In the genomic region with DNA sequence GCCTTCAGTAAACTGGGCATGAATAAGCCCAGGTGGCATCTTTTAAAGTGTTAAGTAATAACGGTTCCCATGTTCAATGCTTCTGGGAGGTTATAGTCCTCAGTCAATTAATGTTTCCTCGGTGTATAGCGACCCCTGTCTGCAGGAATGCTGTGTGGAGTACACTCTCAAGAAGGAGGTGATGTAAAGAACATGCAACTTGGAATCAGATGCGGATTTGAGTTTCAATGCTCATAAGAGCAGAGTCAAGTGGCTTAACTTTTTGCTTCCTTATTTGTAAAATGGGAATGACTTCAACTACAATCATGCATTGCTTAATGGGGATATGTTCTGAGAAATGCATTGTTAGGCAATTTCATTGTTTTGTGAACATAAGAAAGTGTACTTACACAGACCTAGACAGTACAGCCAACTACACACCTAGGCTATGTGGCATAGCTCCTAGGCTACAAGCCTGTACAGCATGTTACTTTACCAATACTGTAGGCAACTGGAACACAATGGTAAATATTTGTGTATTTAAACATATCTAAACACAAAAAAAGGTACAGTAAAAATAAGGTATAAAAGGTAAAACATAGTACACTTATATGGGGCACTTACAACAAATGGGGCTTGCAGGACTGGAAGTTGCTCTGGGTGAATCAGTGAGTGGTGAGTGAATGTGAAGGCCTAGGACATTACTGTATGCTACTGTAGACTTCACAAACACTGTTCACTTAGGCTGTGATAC, we compare ENCODE assay signal across 8 cellular contexts. TPM values are rescaled to one million over a fixed set of nuclear protein-coding genes. Genes with fewer than 3 reads are reported as not detected.
DNase-seq lines count a peak whose midpoint lies in the region; ATAC-seq, FAIRE-seq and TF ChIP-seq lines count a peak whose summit lies in the region.

No MANE protein-coding gene starts in this region.

- no peak overlapping the region for H3K4me3 ChIP-seq in gastroesophageal sphincter
- H3K4me3 ChIP-seq in trophoblast cell (ENCODE audit: low read depth, low read length): no peak overlapping the region
- no peak overlapping the region for H3K4me3 ChIP-seq in uterus

- H3K4ac ChIP-seq in trophoblast cell (ENCODE audit: low read depth, low read length): no peak overlapping the region

- H3K36me3 Mint-ChIP-seq in activated T-helper 17 cell treated with anti-CD3 and anti-CD28 coated beads, Interleukin-2, amount 50 U/mL, for 72 hours (ENCODE audit: low read depth): no peaks in the 10 kb centered on the region

- WGBS in gastroesophageal sphincter (ENCODE audit: low coverage in 1 of 2), 2 donors: 12 to 18% methylated on average over 4 of the region's 4 CpGs
- no CpG with 5 or more reads among the region's 4 CpGs for WGBS in trophoblast cell (ENCODE audit: extremely low coverage, insufficient coverage, insufficient read length)

- TF ChIP-seq EP300 in gastroesophageal sphincter (IDR thresholded peaks at IDR 0.05): no peak

- no peaks in the 10 kb centered on the region for H3K9me3 ChIP-seq in gastroesophageal sphincter
- H3K9me3 ChIP-seq in trophoblast cell (ENCODE audit: insufficient read depth, low read depth, low read length): no peaks in the 10 kb centered on the region
- H3K9me3 ChIP-seq in uterus: no peaks in the 10 kb centered on the region

- H4K91ac ChIP-seq in trophoblast cell (ENCODE audit: low read depth, low read length): no peak overlapping the region

- H4K8ac ChIP-seq in trophoblast cell (ENCODE audit: low read depth, low read length): no peak overlapping the region

- no peak overlapping the region for H3K18ac ChIP-seq in trophoblast cell (ENCODE audit: low read length)

- no peak overlapping the region for H2AK5ac ChIP-seq in trophoblast cell (ENCODE audit: low read length)

- no peak overlapping the region for H2BK120ac ChIP-seq in trophoblast cell (ENCODE audit: insufficient read depth, low read length, poor library complexity)

- DNase-seq in DMS153 (lab: John Stamatoyannopoulos, UW) (peak; percentile 2), HTR-8/SVneo (ENCODE audit: insufficient read length, low spot score) (peak; percentile 92), RPMI7951 (ENCODE audit: low read depth) (peak; percentile 71), trophoblast cell (peak; percentile 85 to 99), uterus (peak; percentile 49 to 67)

- H3K27me3 Mint-ChIP-seq in activated T-helper 17 cell treated with anti-CD3 and anti-CD28 coated beads, Interleukin-2, amount 50 U/mL, for 72 hours: peaks cover 9% of the 10 kb centered on the region

- no peak overlapping the region for H2BK5ac ChIP-seq in trophoblast cell (ENCODE audit: low read depth, low read length, poor library complexity)

- H3K79me2 ChIP-seq in trophoblast cell (ENCODE audit: control insufficient read depth, insufficient read depth, low read length, poor library complexity): no peaks in the 10 kb centered on the region

- no peaks in the 10 kb centered on the region for H3K4me1 Mint-ChIP-seq in activated T-helper 17 cell treated with anti-CD3 and anti-CD28 coated beads, Interleukin-2, amount 50 U/mL, for 72 hours

- H3K9ac ChIP-seq in trophoblast cell (ENCODE audit: low read length): no peak overlapping the region

- intact Hi-C loops in uterus (cut with DNase I; ENCODE audit: low total_unique reads): no loop called here

- H2BK12ac ChIP-seq in trophoblast cell (ENCODE audit: low read length): no peak overlapping the region

- H3K36me3 ChIP-seq in gastroesophageal sphincter (no peaks in the 10 kb centered on the region), trophoblast cell (ENCODE audit: control insufficient read depth in 1 of 2, insufficient read depth in 2 of 2, low read length in 2 of 2) (no peaks in the 10 kb centered on the region), uterus (no peaks in the 10 kb centered on the region)

- H3K9me3 Mint-ChIP-seq in activated T-helper 17 cell treated with anti-CD3 and anti-CD28 coated beads, Interleukin-2, amount 50 U/mL, for 72 hours: no peaks in the 10 kb centered on the region

- peak; percentile 98 for FAIRE-seq in HTR-8/SVneo (lab: Jason Lieb, UNC)

- H3K14ac ChIP-seq in trophoblast cell (ENCODE audit: low read length): no peak overlapping the region

- no peak overlapping the region for H4K12ac ChIP-seq in trophoblast cell (ENCODE audit: low read depth, low read length)

- H3K23ac ChIP-seq in trophoblast cell (ENCODE audit: low read length): no peak overlapping the region

- no peak overlapping the region for H3K4me2 ChIP-seq in trophoblast cell (ENCODE audit: low read length)

- no peak overlapping the region for H3K4me3 Mint-ChIP-seq in activated T-helper 17 cell treated with anti-CD3 and anti-CD28 coated beads, Interleukin-2, amount 50 U/mL, for 72 hours

- TF ChIP-seq POLR2A in gastroesophageal sphincter (IDR thresholded peaks at IDR 0.05): no peak
- TF ChIP-seq POLR2A in uterus (IDR thresholded peaks at IDR 0.05): no peak

- no peaks in the 10 kb centered on the region for H3K79me1 ChIP-seq in trophoblast cell (ENCODE audit: low read length)

- no peaks in the 10 kb centered on the region for H3K4me1 ChIP-seq in gastroesophageal sphincter
- H3K4me1 ChIP-seq in trophoblast cell (ENCODE audit: control insufficient read depth in 1 of 2, insufficient read depth in 2 of 2, low read length in 2 of 2): no peaks in the 10 kb centered on the region
- H3K4me1 ChIP-seq in uterus: no peaks in the 10 kb centered on the region

- H3K27me3 ChIP-seq in gastroesophageal sphincter (no peaks in the 10 kb centered on the region), trophoblast cell (ENCODE audit: insufficient read depth, low read length) (no peaks in the 10 kb centered on the region), uterus (no peaks in the 10 kb centered on the region)

- H2AFZ ChIP-seq in trophoblast cell (ENCODE audit: insufficient read depth, low read length, poor library complexity): no peak overlapping the region

- no peak overlapping the region for H3K27ac Mint-ChIP-seq in activated T-helper 17 cell treated with anti-CD3 and anti-CD28 coated beads, Interleukin-2, amount 50 U/mL, for 72 hours

- H3K27ac ChIP-seq in gastroesophageal sphincter (no peak overlapping the region), trophoblast cell (ENCODE audit: low read depth, low read length) (no peak overlapping the region), uterus (no peak overlapping the region)

- TF ChIP-seq CTCF in gastroesophageal sphincter (IDR thresholded peaks at IDR 0.05): peak; percentile 49 to 74 (median 65)
- TF ChIP-seq CTCF in uterus (IDR thresholded peaks at IDR 0.05): peak; percentile 65 to 74 (median 72)

- peak; percentile 88 for ATAC-seq in GM21381 (IDR thresholded peaks at IDR 0.05; ENCODE audit: unreplicated experiment)
- peak; percentile 96 for ATAC-seq in activated T-helper 17 cell treated with anti-CD3 and anti-CD28 coated beads, Interleukin-2, amount 50 U/mL, for 72 hours (replicated peaks)
- peak; percentile 64 for ATAC-seq in gastroesophageal sphincter

RNA-seq across cellular contexts. Expression of a gene that starts 6.7 kb away (rescaled TPM):
- total RNA-seq in RPMI7951 (2014; rRNA removed; shearing (Covaris generic)): 51.0 and 62.5 TPM in 2 replicates
- total RNA-seq in activated T-helper 17 cell treated with anti-CD3 and anti-CD28 coated beads, Interleukin-2, amount 50 U/mL, for 72 hours: 10 to 100 TPM; 33.9 to 54.0 TPM
- total RNA-seq in gastroesophageal sphincter (10 to 100 TPM; 36.6 to 52.3 (median 48.8) TPM), uterus (10 to 100 TPM; 40.9 to 66.9 (median 55.9) TPM)
- 32.4 and 34.5 TPM in 2 replicates for polyA plus RNA-seq in trophoblast cell (2013)

RNA-seq across cellular contexts. Expression of a gene that starts 7.6 kb away (rescaled TPM):
- 1.4 and 1.6 TPM in 2 replicates for total RNA-seq in RPMI7951 (2014; rRNA removed; shearing (Covaris generic))
- under 1 TPM in 1 of 2 donors, not detected in 1; 0.24 TPM for total RNA-seq in activated T-helper 17 cell treated with anti-CD3 and anti-CD28 coated beads, Interleukin-2, amount 50 U/mL, for 72 hours
- 1 to 10 TPM in 3 of 4 donors, under 1 TPM in 1; 0.40 to 2.5 (median 1.3) TPM for total RNA-seq in gastroesophageal sphincter
- 1.7 and 2.1 TPM in 2 replicates for polyA plus RNA-seq in trophoblast cell (2013)
- 1 to 10 TPM in 2 of 4 donors, under 1 TPM in 1, not detected in 1; 0.29 to 1.9 (median 1.4) TPM for total RNA-seq in uterus

Comparison
In these comparisons a context has a peak if more than half of its experiments do, and no peak if none do; other contexts are left out.
1. DNase-seq: peak in every context shown above with its lines; median percentile 92 in HTR-8/SVneo; 92 in trophoblast cell; 71 in RPMI7951; 58 in uterus; 2 in DMS153.